Comparison of ENCODE assay signal across 1 cellular context in the genomic region with DNA sequence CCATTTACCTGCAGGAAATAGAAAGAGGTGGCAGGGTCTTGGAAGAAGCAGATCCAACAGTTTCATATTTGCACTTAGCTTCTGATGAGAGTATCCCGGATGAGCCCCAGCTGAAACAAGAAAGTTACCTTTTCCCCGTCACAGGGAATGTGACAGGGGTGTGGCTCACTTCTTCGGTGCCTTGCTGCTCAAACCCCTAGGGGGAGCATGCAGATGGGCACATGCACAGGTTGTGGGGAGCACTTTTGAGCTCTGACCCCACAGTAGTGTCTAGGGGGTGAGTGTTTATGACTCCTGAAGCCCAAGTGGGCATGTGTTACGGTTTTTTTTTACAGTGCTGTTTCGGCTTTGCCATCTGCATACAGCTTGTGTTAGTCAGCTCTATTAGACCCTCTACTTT.
TF ChIP-seq lines count a peak whose summit lies in the region.

No MANE protein-coding gene starts in this region.

TF ChIP-seq in GM23338, 12 proteins besides CTCF, POLR2A, EP300 and RAD21 (continued from another document):
- TF ChIP-seq, protein P1, sequence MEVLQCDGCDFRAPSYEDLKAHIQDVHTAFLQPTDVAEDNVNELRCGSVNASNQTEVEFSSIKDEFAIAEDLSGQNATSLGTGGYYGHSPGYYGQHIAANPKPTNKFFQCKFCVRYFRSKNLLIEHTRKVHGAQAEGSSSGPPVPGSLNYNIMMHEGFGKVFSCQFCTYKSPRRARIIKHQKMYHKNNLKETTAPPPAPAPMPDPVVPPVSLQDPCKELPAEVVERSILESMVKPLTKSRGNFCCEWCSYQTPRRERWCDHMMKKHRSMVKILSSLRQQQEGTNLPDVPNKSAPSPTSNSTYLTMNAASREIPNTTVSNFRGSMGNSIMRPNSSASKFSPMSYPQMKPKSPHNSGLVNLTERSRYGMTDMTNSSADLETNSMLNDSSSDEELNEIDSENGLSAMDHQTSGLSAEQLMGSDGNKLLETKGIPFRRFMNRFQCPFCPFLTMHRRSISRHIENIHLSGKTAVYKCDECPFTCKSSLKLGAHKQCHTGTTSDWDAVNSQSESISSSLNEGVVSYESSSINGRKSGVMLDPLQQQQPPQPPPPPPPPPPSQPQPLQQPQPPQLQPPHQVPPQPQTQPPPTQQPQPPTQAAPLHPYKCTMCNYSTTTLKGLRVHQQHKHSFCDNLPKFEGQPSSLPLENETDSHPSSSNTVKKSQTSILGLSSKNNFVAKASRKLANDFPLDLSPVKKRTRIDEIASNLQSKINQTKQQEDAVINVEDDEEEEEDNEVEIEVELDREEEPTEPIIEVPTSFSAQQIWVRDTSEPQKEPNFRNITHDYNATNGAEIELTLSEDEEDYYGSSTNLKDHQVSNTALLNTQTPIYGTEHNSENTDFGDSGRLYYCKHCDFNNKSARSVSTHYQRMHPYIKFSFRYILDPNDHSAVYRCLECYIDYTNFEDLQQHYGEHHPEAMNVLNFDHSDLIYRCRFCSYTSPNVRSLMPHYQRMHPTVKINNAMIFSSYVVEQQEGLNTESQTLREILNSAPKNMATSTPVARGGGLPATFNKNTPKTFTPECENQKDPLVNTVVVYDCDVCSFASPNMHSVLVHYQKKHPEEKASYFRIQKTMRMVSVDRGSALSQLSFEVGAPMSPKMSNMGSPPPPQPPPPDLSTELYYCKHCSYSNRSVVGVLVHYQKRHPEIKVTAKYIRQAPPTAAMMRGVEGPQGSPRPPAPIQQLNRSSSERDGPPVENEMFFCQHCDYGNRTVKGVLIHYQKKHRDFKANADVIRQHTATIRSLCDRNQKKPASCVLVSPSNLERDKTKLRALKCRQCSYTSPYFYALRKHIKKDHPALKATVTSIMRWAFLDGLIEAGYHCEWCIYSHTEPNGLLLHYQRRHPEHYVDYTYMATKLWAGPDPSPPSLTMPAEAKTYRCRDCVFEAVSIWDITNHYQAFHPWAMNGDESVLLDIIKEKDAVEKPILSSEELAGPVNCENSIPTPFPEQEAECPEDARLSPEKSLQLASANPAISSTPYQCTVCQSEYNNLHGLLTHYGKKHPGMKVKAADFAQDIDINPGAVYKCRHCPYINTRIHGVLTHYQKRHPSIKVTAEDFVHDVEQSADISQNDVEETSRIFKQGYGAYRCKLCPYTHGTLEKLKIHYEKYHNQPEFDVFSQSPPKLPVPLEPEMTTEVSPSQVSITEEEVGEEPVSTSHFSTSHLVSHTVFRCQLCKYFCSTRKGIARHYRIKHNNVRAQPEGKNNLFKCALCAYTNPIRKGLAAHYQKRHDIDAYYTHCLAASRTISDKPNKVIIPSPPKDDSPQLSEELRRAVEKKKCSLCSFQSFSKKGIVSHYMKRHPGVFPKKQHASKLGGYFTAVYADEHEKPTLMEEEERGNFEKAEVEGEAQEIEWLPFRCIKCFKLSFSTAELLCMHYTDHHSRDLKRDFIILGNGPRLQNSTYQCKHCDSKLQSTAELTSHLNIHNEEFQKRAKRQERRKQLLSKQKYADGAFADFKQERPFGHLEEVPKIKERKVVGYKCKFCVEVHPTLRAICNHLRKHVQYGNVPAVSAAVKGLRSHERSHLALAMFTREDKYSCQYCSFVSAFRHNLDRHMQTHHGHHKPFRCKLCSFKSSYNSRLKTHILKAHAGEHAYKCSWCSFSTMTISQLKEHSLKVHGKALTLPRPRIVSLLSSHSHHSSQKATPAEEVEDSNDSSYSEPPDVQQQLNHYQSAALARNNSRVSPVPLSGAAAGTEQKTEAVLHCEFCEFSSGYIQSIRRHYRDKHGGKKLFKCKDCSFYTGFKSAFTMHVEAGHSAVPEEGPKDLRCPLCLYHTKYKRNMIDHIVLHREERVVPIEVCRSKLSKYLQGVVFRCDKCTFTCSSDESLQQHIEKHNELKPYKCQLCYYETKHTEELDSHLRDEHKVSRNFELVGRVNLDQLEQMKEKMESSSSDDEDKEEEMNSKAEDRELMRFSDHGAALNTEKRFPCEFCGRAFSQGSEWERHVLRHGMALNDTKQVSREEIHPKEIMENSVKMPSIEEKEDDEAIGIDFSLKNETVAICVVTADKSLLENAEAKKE (CRISPR knock-in tag; IDR thresholded peaks at IDR 0.05): no peak
- TF ChIP-seq, protein P2, sequence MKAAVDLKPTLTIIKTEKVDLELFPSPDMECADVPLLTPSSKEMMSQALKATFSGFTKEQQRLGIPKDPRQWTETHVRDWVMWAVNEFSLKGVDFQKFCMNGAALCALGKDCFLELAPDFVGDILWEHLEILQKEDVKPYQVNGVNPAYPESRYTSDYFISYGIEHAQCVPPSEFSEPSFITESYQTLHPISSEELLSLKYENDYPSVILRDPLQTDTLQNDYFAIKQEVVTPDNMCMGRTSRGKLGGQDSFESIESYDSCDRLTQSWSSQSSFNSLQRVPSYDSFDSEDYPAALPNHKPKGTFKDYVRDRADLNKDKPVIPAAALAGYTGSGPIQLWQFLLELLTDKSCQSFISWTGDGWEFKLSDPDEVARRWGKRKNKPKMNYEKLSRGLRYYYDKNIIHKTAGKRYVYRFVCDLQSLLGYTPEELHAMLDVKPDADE (IDR thresholded peaks at IDR 0.05): no peak
- TF ChIP-seq STAT1 (IDR thresholded peaks at IDR 0.05; ENCODE audit: unreplicated experiment): no peak
- TF ChIP-seq ZNF114 (CRISPR knock-in tag; IDR thresholded peaks at IDR 0.05): no peak
- TF ChIP-seq CREB1 (CRISPR knock-in tag; IDR thresholded peaks at IDR 0.05; ENCODE audit: low read depth): no peak
- no peak for TF ChIP-seq EZH2phosphoT487 (IDR thresholded peaks at IDR 0.05; ENCODE audit: unreplicated experiment)
- no peak for TF ChIP-seq ZNF331 (CRISPR knock-in tag; IDR thresholded peaks at IDR 0.05; ENCODE audit: low read depth)
- TF ChIP-seq JUNB (IDR thresholded peaks at IDR 0.05; ENCODE audit: unreplicated experiment): no peak
